1 cellular context compared by ENCODE assay signal in the genomic region with DNA sequence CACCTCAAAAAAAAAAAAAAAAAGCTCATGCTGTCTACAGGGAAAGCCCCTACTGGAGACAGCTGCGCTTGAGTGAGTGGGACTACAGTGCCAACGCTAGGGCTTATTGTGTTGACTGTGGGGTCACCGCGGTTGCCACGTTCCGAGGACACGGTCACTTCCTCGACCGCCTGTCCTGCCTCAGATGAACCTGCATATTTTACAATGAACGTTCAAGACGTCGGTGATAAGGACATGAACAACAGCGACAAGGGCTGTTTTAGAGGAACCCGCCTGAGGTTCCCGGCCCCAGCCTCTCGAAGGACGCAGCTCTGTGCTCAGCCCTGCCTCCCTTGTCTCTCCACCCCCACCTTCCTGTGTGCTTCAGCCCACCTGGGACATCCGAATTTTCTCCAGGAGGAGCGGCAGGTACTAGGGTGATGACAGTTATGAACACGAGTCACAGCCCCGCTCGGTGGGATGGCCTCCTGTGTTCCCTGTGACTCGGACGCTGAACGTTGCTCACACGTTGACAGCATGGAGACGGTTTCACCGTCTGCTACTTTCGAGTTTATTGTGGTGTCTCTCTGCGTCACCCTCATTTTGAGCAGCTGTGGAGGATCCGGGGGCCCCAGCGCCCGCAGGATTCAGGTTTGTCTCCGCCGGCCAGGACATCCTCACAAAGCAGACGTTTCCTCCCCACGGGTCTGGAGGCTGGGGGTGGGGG.
TF ChIP-seq lines count a peak whose summit lies in the region.

No MANE protein-coding gene starts in this region.

TF ChIP-seq in WTC11, 78 proteins besides CTCF, POLR2A, EP300 and RAD21 (continued from another document):
- TF ChIP-seq, protein P1, sequence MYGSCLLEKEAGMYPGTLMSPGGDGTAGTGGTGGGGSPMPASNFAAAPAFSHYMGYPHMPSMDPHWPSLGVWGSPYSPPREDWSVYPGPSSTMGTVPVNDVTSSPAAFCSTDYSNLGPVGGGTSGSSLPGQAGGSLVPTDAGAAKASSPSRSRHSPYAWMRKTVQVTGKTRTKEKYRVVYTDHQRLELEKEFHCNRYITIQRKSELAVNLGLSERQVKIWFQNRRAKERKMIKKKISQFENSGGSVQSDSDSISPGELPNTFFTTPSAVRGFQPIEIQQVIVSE (CRISPR knock-in tag; IDR thresholded peaks at IDR 0.05; ENCODE audit: borderline replicate concordance) = no peak
- no peak for TF ChIP-seq STAT6 (CRISPR knock-in tag; conservative IDR thresholded peaks at IDR 0.05; ENCODE audit: low read depth)
- no peak for TF ChIP-seq EMX1 (CRISPR knock-in tag; IDR thresholded peaks at IDR 0.05)
- TF ChIP-seq KAT7 (CRISPR knock-in tag; IDR thresholded peaks at IDR 0.05; ENCODE audit: borderline replicate concordance) = no peak
TF ChIP-seq in WTC11: peak in this region for 0.
